28 cellular contexts compared by ENCODE assay signal in genomic region chr1:194857413-194857812, GRCh38.
"Had no signal": no experiment of that assay in that cellular context is flagged by ENCODE, and none has a peak within 500 bp of the region (broad histone marks: within the 10 kb centered on the region; RNA-seq: fewer than 3 reads in every experiment).

No MANE protein-coding gene starts in this region.

- H3K27me3 Mint-ChIP-seq: dendritic cell treated with granulocyte-macrophage colony-stimulating factor and Interleukin-4, amounts not matched to agents 40 ng/mL and 50 ng/mL, for 4 days; effector memory CD8-positive, alpha-beta T cell had no signal

- H3K27ac Mint-ChIP-seq: dendritic cell treated with granulocyte-macrophage colony-stimulating factor and Interleukin-4, amounts not matched to agents 40 ng/mL and 50 ng/mL, for 4 days; effector memory CD8-positive, alpha-beta T cell; endodermal cell had no signal

- H3K27ac ChIP-seq: colonic mucosa, coronary artery, dorsolateral prefrontal cortex, epithelial cell of prostate, esophagus muscularis mucosa, esophagus squamous epithelium, foreskin keratinocyte, gastrocnemius medialis, gastroesophageal sphincter, heart left ventricle, heart right ventricle, hepatocyte had no signal

- H3K4me2 ChIP-seq: hepatocyte had no signal

- H3K4me3 Mint-ChIP-seq: dendritic cell treated with granulocyte-macrophage colony-stimulating factor and Interleukin-4, amounts not matched to agents 40 ng/mL and 50 ng/mL, for 4 days; effector memory CD8-positive, alpha-beta T cell; endodermal cell had no signal

- H3K9me3 ChIP-seq: colonic mucosa, esophagus muscularis mucosa, esophagus squamous epithelium, gastrocnemius medialis had no signal

- H3K4me1 ChIP-seq: colonic mucosa, esophagus muscularis mucosa, esophagus squamous epithelium, foreskin keratinocyte, gastrocnemius medialis, gastroesophageal sphincter, heart left ventricle, heart right ventricle had no signal

- H3K79me2 ChIP-seq: hepatocyte had no signal

- H2AFZ ChIP-seq: hepatocyte had no signal

- H3K36me3 ChIP-seq: colonic mucosa, esophagus muscularis mucosa, esophagus squamous epithelium, gastrocnemius medialis, gastroesophageal sphincter, heart left ventricle, heart right ventricle had no signal

- H3K4me1 Mint-ChIP-seq: endodermal cell had no signal

- H3K4me3 ChIP-seq: colonic mucosa, coronary artery, dorsolateral prefrontal cortex, esophagus muscularis mucosa, esophagus squamous epithelium, gastrocnemius medialis, gastroesophageal sphincter, heart left ventricle, heart right ventricle, hepatocyte had no signal

- H3K27me3 ChIP-seq: colonic mucosa, dorsolateral prefrontal cortex, esophagus muscularis mucosa, esophagus squamous epithelium, foreskin keratinocyte, gastrocnemius medialis, gastroesophageal sphincter, heart left ventricle, heart right ventricle, hepatocyte had no signal

- DNase-seq: colonic mucosa; cortex of kidney; dermis blood vessel endothelial cell; dorsolateral prefrontal cortex; effector CD4-positive, alpha-beta T cell; effector CD8-positive, alpha-beta T cell; effector memory CD4-positive, alpha-beta T cell; effector memory CD8-positive, alpha-beta T cell; endodermal cell; erythroblast; esophagus squamous epithelium; foreskin fibroblast; foreskin keratinocyte; foreskin melanocyte; gastrocnemius medialis; glutamatergic neuron; head of caudate nucleus; heart left ventricle; heart right ventricle had no signal

- FAIRE-seq: endothelial cell of umbilical vein, frontal cortex had no signal

- ATAC-seq: effector memory CD8-positive, alpha-beta T cell; esophagus mucosa; foreskin keratinocyte; gastrocnemius medialis; gastroesophageal sphincter; heart left ventricle; heart right ventricle had no signal
